Comparison of ENCODE assay signal across 1 cellular context in the genomic region with DNA sequence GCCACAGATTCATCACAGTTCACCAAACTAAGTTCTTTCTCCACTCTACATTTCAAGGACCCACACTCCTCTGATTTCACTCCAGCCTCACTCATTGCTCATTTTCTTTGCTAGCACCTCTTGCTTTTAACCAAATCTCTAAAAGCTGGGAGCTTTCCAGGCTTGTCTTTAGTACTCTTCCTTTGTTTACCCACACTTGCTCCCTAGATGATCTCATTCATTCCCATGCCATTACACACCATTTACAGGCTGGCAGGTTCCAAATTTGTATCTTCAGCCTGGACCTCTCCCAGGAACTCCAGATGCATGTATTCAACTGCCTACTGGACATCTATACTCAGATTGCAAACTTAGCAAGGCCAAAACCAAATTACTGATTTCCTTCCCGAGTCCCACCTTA.
A peak's percentile ranks its signal among the peaks of the same experiment; 100 is the strongest.
TF ChIP-seq lines count a peak whose summit lies in the region.

No MANE protein-coding gene starts in this region.

TF ChIP-seq in IMR-90, 13 proteins besides CTCF, POLR2A, EP300 and RAD21:
- TF ChIP-seq USF2 (IDR thresholded peaks at IDR 0.05; ENCODE audit: low read depth, low read length) = no peak
- peak; percentile 43; the same call in 1 of the 2 replicates for TF ChIP-seq BHLHE40 (IDR thresholded peaks at IDR 0.05; ENCODE audit: low read depth, low read length)
- no peak for TF ChIP-seq RFX5 (IDR thresholded peaks at IDR 0.05; ENCODE audit: low read depth, low read length)
- no peak for TF ChIP-seq MXI1 (IDR thresholded peaks at IDR 0.05; ENCODE audit: borderline replicate concordance, low read depth, low read length)
- no peak for TF ChIP-seq ELK1 (IDR thresholded peaks at IDR 0.05; ENCODE audit: borderline replicate concordance, low read depth, low read length)
- peak; percentile 18; the same call in 1 of the 2 replicates for TF ChIP-seq NFE2L2 (IDR thresholded peaks at IDR 0.05; ENCODE audit: low read depth, low read length)
- TF ChIP-seq MAZ (IDR thresholded peaks at IDR 0.05; ENCODE audit: borderline replicate concordance, low read depth, low read length) = 0 out of 2 replicates have a peak, but pooled peaks have one; percentile 3
- TF ChIP-seq FOS (IDR thresholded peaks at IDR 0.05; ENCODE audit: low read depth, low read length) = peak; percentile 81
- TF ChIP-seq CEBPB (IDR thresholded peaks at IDR 0.05; ENCODE audit: low read depth, low read length) = 0 out of 2 replicates have a peak, but pooled peaks have one; percentile 15
